In genomic region chr10:132095403-132096113, GRCh38 we compare ENCODE assay signal across 27 cellular contexts. TPM values are rescaled to one million over a fixed set of nuclear protein-coding genes. Genes with fewer than 3 reads are reported as not detected.
DNase-seq lines count a peak whose midpoint lies in the region; ATAC-seq, FAIRE-seq and TF ChIP-seq lines count a peak whose summit lies in the region.
"Had no signal": no experiment of that assay in that cellular context is flagged by ENCODE, and none has a peak within 500 bp of the region (broad histone marks: within the 10 kb centered on the region; RNA-seq: fewer than 3 reads in every experiment).

No MANE protein-coding gene starts in this region.

- H3K36me3 ChIP-seq in PC-3 (ENCODE audit: low read depth, low read length) = no peaks in the 10 kb centered on the region
- H3K36me3 ChIP-seq: gastroesophageal sphincter, sigmoid colon, upper lobe of left lung had no signal

- peak; percentile 47 to 65; a peak in 4 of 6 replicates for ATAC-seq in A549
- ATAC-seq in PC-3 = no peak; the same call in 1 of the 2 replicates
- no peak for ATAC-seq in HG02623 (IDR thresholded peaks at IDR 0.05; ENCODE audit: unreplicated experiment)
- ATAC-seq: gastroesophageal sphincter, K562 had no signal

- H3K9me3 ChIP-seq in A549 = no peaks in the 10 kb centered on the region
- H3K9me3 ChIP-seq in PC-3 (ENCODE audit: low read length) = no peaks in the 10 kb centered on the region
- H3K9me3 ChIP-seq: gastroesophageal sphincter, sigmoid colon, upper lobe of left lung had no signal

- H3K36me3 Mint-ChIP-seq in osteocyte (ENCODE audit: unreplicated experiment) = no peaks in the 10 kb centered on the region

- H3K4me2 ChIP-seq in A549 (peak overlapping the region; percentile 66), PC-3 (ENCODE audit: low read length) (peak overlapping the region; percentile 54)

- H4K20me1 ChIP-seq in PC-3 (ENCODE audit: low read length) = no peaks in the 10 kb centered on the region

- no peak for TF ChIP-seq POLR2A in A549 (IDR thresholded peaks at IDR 0.05; ENCODE audit: low read length)

- POLR2A ChIA-PET in A549 (lab: Yijun Ruan, JAX) (interaction anchor here (0.6 to 1.5 kb wide), 2 partner anchors 30 to 55 kb away, joined by 4 to 7 read pairs; partner anchors contain the start of gene JAKMIP3), PC-3 (lab: Charles Lee; ENCODE audit: unreplicated experiment) (no interaction called here)

- H3F3A ChIP-seq in PC-3 (ENCODE audit: low read length, unreplicated experiment) = no peaks in the 10 kb centered on the region

- H3K4me1 ChIP-seq in A549 = peaks cover 52% of the 10 kb centered on the region
- H3K4me1 ChIP-seq in PC-3 (ENCODE audit: insufficient read depth, low read length) = peaks cover 26% of the 10 kb centered on the region
- H3K4me1 ChIP-seq: gastroesophageal sphincter, sigmoid colon, upper lobe of left lung had no signal

- no peak for FAIRE-seq in A549 (lab: Jason Lieb, UNC)
- FAIRE-seq: K562 had no signal

- TF ChIP-seq CTCF in A549 (IDR thresholded peaks at IDR 0.05) = no peak
- no peak for TF ChIP-seq CTCF in PC-3 (conservative IDR thresholded peaks at IDR 0.05; ENCODE audit: low read depth, low read length)
- no peak for TF ChIP-seq CTCF in osteocyte (IDR thresholded peaks at IDR 0.05)

- H3K4me3 ChIP-seq in A549 (no peak overlapping the region), PC-3 (ENCODE audit: low read length) (no peak overlapping the region)
- H3K4me3 ChIP-seq: gastroesophageal sphincter, GM23248, K562, sigmoid colon, upper lobe of left lung had no signal

- TF ChIP-seq RAD21 in A549 (conservative IDR thresholded peaks at IDR 0.05 in 1 of 2, IDR thresholded peaks at IDR 0.05 in 1 of 2) = no peak

- DNase-seq in DMS53 (lab: John Stamatoyannopoulos, UW) = peak; percentile 35
- DNase-seq in DMS53 treated with DMSO at 0.1 percent for 48 hours (lab: John Stamatoyannopoulos, UW; ENCODE audit: unreplicated experiment) = no peak
- no peak for DNase-seq in A549 (ENCODE audit: low read depth in 1 of 2, low spot score in 1 of 2)
- no peak for DNase-seq in PC-3
- peak; percentile 59 for DNase-seq in osteocyte (ENCODE audit: extremely low spot score, unreplicated experiment)
- DNase-seq in germinal center (ENCODE audit: low spot score) = no peak
- DNase-seq in activated T-cell treated with anti-CD3 and anti-CD28 coated beads for 4 hours = no peak
- DNase-seq: activated CD4-positive, alpha-beta T cell treated with anti-CD3 and anti-CD28 coated beads, Interleukin-2, amount 50 U/mL, for 48 hours; activated CD8-positive, alpha-beta memory T cell treated with anti-CD3 and anti-CD28 coated beads, Interleukin-2, amount 50 U/mL, for 4 hours; amygdala; hippocampal formation; NCI-H1092 treated with DMSO at 0.1 percent for 48 hours; NCI-H187 treated with DMSO at 0.1 percent for 48 hours; NCI-H2171; NCI-H510A treated with DMSO at 0.1 percent for 48 hours; SHP77; sigmoid colon; stimulated activated CD4-positive, alpha-beta T cell treated with anti-CD3 and anti-CD28 coated beads, Interleukin-4, amount 100 ng/mL, for 24 hours; substantia nigra had no signal

- peak overlapping the region; percentile 74 to 91 for H3K27ac ChIP-seq in A549
- peak overlapping the region; percentile 87 for H3K27ac ChIP-seq in PC-3 (ENCODE audit: low read length)
- H3K27ac ChIP-seq: 22Rv1, gastroesophageal sphincter, GM23248, sigmoid colon, upper lobe of left lung had no signal

- H2AFZ ChIP-seq in PC-3 (ENCODE audit: low read length) = no peak overlapping the region
- H2AFZ ChIP-seq: GM23248 had no signal

- no peaks in the 10 kb centered on the region for H3K27me3 ChIP-seq in PC-3 (ENCODE audit: low read length)
- H3K27me3 ChIP-seq: gastroesophageal sphincter, sigmoid colon, upper lobe of left lung had no signal

- H3K9me3 Mint-ChIP-seq in osteocyte (ENCODE audit: unreplicated experiment) = no peaks in the 10 kb centered on the region
- H3K9me3 Mint-ChIP-seq: activated naive CD4-positive, alpha-beta T cell treated with anti-CD3 and anti-CD28 coated beads, Interleukin-2, amount 10 ng/mL, durations not matched to agents 7 days and 5 days; activated T-helper 17 cell treated with anti-CD3 and anti-CD28 coated beads, Interleukin-2, amount 50 U/mL, for 72 hours had no signal

- H3K9me2 ChIP-seq in PC-3 (replicated peaks; ENCODE audit: low read length) = no peaks in the 10 kb centered on the region

- 90% methylated on average over 12 of the region's 12 CpGs for WGBS in A549 (ENCODE audit: missing lambda C conversion rate)

- H3K27me3 Mint-ChIP-seq in osteocyte (ENCODE audit: unreplicated experiment) = peaks cover 21% of the 10 kb centered on the region

- no peaks in the 10 kb centered on the region for H3K4me1 Mint-ChIP-seq in osteocyte (ENCODE audit: unreplicated experiment)

- intact Hi-C loops in PC-3 (cut with micrococcal nuclease) = no loop called here

- TF ChIP-seq EP300 in A549 (IDR thresholded peaks at IDR 0.05) = no peak

- BruUV-seq in PC-3 (replicated peaks; lab: Mats Ljungman, UMichigan) = no TSS peak

- CTCF ChIA-PET in A549 (lab: Yijun Ruan, JAX) (interaction anchor here (1.3 to 1.4 kb wide), 3 partner anchors 22 to 47 kb away, joined by 3 to 4 read pairs (median 3); no protein-coding TSS in a partner anchor), PC-3 (lab: Charles Lee) (no interaction called here)

- no peak overlapping the region for H3K4me3 Mint-ChIP-seq in osteocyte (ENCODE audit: unreplicated experiment)
- H3K4me3 Mint-ChIP-seq: activated naive CD4-positive, alpha-beta T cell treated with anti-CD3 and anti-CD28 coated beads, Interleukin-2, amount 10 ng/mL, durations not matched to agents 7 days and 5 days; activated T-helper 17 cell treated with anti-CD3 and anti-CD28 coated beads, Interleukin-2, amount 50 U/mL, for 72 hours had no signal

- H3K27ac Mint-ChIP-seq in osteocyte (ENCODE audit: unreplicated experiment) = no peak overlapping the region
- H3K27ac Mint-ChIP-seq: activated naive CD4-positive, alpha-beta T cell treated with anti-CD3 and anti-CD28 coated beads, Interleukin-2, amount 10 ng/mL, durations not matched to agents 7 days and 5 days; activated T-helper 17 cell treated with anti-CD3 and anti-CD28 coated beads, Interleukin-2, amount 50 U/mL, for 72 hours had no signal

- no peaks in the 10 kb centered on the region for H3K79me2 ChIP-seq in PC-3 (ENCODE audit: low read length)

- H3K9ac ChIP-seq in PC-3 (ENCODE audit: low read length) = peak overlapping the region; percentile 44
- H3K9ac ChIP-seq: GM23248 had no signal

TF ChIP-seq in A549, 52 proteins besides CTCF, POLR2A, EP300 and RAD21:
- TF ChIP-seq CHD4 (IDR thresholded peaks at IDR 0.05; ENCODE audit: borderline replicate concordance) = no peak
- TF ChIP-seq HDAC2 (IDR thresholded peaks at IDR 0.05) = no peak
- TF ChIP-seq KDM5A (IDR thresholded peaks at IDR 0.05) = no peak

RNA-seq across cellular contexts. Expression of gene JAKMIP3, which starts 29.8 kb away (rescaled TPM):
- polyA plus RNA-seq in A549 (2011; rRNA removed) = 3.1 and 4.1 TPM in 2 replicates
- polyA plus RNA-seq in A549 (2012; cell fraction: cytosol; rRNA removed) = 2.6 and 2.9 TPM in 2 replicates
- polyA plus RNA-seq in A549 (2012; cell fraction: nucleus; rRNA removed) = 9.5 and 11.1 TPM in 2 replicates
- 3.1 to 4.1 TPM (median 3.8 TPM) in 3 replicates for polyA plus RNA-seq in A549 (2017; fragmentation: RNase III; extraction: RNeasy Plus Mini Kit Qiagen cat#74134 plus additional on column Dnase treatment)
- 1.2 and 1.7 TPM in 2 replicates for polyA minus RNA-seq in A549 (2011; rRNA and poly(A)+ RNA removed)
- total RNA-seq in PC-3 (2014; rRNA removed) = 0.92 and 1.0 TPM in 2 replicates
- total RNA-seq in osteocyte = 0.64 and 0.65 TPM in 2 replicates
- total RNA-seq: GM23248 had no signal
- polyA plus RNA-seq: K562 had no signal

Comparison
In these comparisons a context has a peak if more than half of its experiments do, and no peak if none do; other contexts are left out.
1. DNase-seq: peak in DMS53 (single experiment) and osteocyte (single experiment); none in DMS53 treated with DMSO at 0.1 percent for 48 hours (single experiment), A549 (0 of 2), PC-3 (single experiment), germinal center (single experiment) and activated T-cell treated with anti-CD3 and anti-CD28 coated beads for 4 hours (single experiment).
2. ATAC-seq: peak in A549 (2 of 2); none in PC-3 (single experiment) and HG02623 (single experiment).